ENCODE assay signal across 8 cellular contexts in genomic region chr1:201408176-201408814, GRCh38. TPM values are rescaled to one million over a fixed set of nuclear protein-coding genes. Genes with fewer than 3 reads are reported as not detected.
DNase-seq lines count a peak whose midpoint lies in the region; ATAC-seq and TF ChIP-seq lines count a peak whose summit lies in the region.

No MANE protein-coding gene starts in this region.

- H3K4me1 Mint-ChIP-seq in activated T-cell treated with anti-CD3 and anti-CD28 coated beads, Interleukin-2, amount 50 U/mL, for 72 hours (ENCODE audit: low read depth) = no peaks in the 10 kb centered on the region
- H3K4me1 Mint-ChIP-seq in neural progenitor cell = peaks cover 11% of the 10 kb centered on the region

- H3F3A ChIP-seq in neural progenitor cell (ENCODE audit: low read depth) = no peaks in the 10 kb centered on the region

- H3K4me1 ChIP-seq in DND-41 (ENCODE audit: insufficient read depth, low read length) (no peaks in the 10 kb centered on the region), Panc1 (ENCODE audit: control insufficient read depth, insufficient read depth, low read length) (no peaks in the 10 kb centered on the region), neural progenitor cell (peaks cover 3% of the 10 kb centered on the region)

- no peaks in the 10 kb centered on the region for H3K36me3 ChIP-seq in DND-41 (ENCODE audit: insufficient read depth, low read length)
- no peaks in the 10 kb centered on the region for H3K36me3 ChIP-seq in Panc1 (ENCODE audit: control insufficient read depth, insufficient read depth, low read length)
- H3K36me3 ChIP-seq in neural progenitor cell = no peaks in the 10 kb centered on the region

- H3K27me3 ChIP-seq in DND-41 (ENCODE audit: insufficient read depth, low read length, poor library complexity) = peaks cover 7% of the 10 kb centered on the region
- H3K27me3 ChIP-seq in Panc1 (ENCODE audit: control insufficient read depth, insufficient read depth, low read length) = peaks cover 3% of the 10 kb centered on the region; the same call in 1 of the 2 replicates
- H3K27me3 ChIP-seq in neural progenitor cell = peaks cover 2% of the 10 kb centered on the region

- H3K36me3 Mint-ChIP-seq in activated T-cell treated with anti-CD3 and anti-CD28 coated beads, Interleukin-2, amount 50 U/mL, for 72 hours (ENCODE audit: insufficient read depth in 2 of 2) = no peaks in the 10 kb centered on the region
- H3K36me3 Mint-ChIP-seq in neural progenitor cell = no peaks in the 10 kb centered on the region

- no peak overlapping the region for H3K27ac Mint-ChIP-seq in activated T-cell treated with anti-CD3 and anti-CD28 coated beads, Interleukin-2, amount 50 U/mL, for 72 hours
- peak overlapping the region; percentile 18 for H3K27ac Mint-ChIP-seq in neural progenitor cell

- H3K4me3 ChIP-seq in DND-41 (ENCODE audit: low read depth in 1 of 2, low read length in 2 of 2) (no peak overlapping the region), Panc1 (ENCODE audit: low read depth in 2 of 2, low read length in 2 of 2) (no peak overlapping the region), fibroblast of pulmonary artery (replicated peaks; ENCODE audit: low read depth, low read length) (no peak overlapping the region), neural progenitor cell (no peak overlapping the region)

- DNase-seq in DND-41 (peak; percentile 74), Panc1 (ENCODE audit: low read depth, low spot score) (peak; percentile 67), fibroblast of pulmonary artery (ENCODE audit: low read depth) (peak; percentile 74), neural progenitor cell (ENCODE audit: low spot score) (peak; percentile 85), stromal cell of bone marrow (ENCODE audit: low read depth) (peak; percentile 45)
- DNase-seq in activated T-cell treated with anti-CD3 and anti-CD28 coated beads, Interleukin-2, amount 50 U/mL, for 72 hours = peak; percentile 78 to 79

- H3K9me3 ChIP-seq in DND-41 (ENCODE audit: insufficient read depth, low read length, severe bottlenecking) (no peaks in the 10 kb centered on the region), Panc1 (ENCODE audit: control insufficient read depth, insufficient read depth, low read depth, low read length) (no peaks in the 10 kb centered on the region), neural progenitor cell (ENCODE audit: low read depth) (no peaks in the 10 kb centered on the region)

- ATAC-seq in DND-41 (ENCODE audit: insufficient read depth, low read depth) (peak; percentile 92), Panc1 (peak; percentile 88), GM19455 (IDR thresholded peaks at IDR 0.05; ENCODE audit: unreplicated experiment) (no peak)
- peak; percentile 64 to 69 for ATAC-seq in activated T-cell treated with anti-CD3 and anti-CD28 coated beads, Interleukin-2, amount 50 U/mL, for 72 hours (replicated peaks in 1 of 2)

- H3K9ac ChIP-seq in DND-41 (ENCODE audit: low read depth, low read length) (no peak overlapping the region), neural progenitor cell (no peak overlapping the region)

- H3K4me3 Mint-ChIP-seq in activated T-cell treated with anti-CD3 and anti-CD28 coated beads, Interleukin-2, amount 50 U/mL, for 72 hours = no peak overlapping the region
- no peak overlapping the region for H3K4me3 Mint-ChIP-seq in neural progenitor cell

- no TSS peak for BruUV-seq in Panc1 (replicated peaks; lab: Mats Ljungman, UMichigan)

- POLR2A ChIA-PET in Panc1 (lab: Charles Lee) = no interaction called here

- no peaks in the 10 kb centered on the region for H3K79me2 ChIP-seq in DND-41 (ENCODE audit: insufficient read depth, low read length)
- no peaks in the 10 kb centered on the region for H3K79me2 ChIP-seq in neural progenitor cell (ENCODE audit: low read depth)

- CTCF ChIA-PET in Panc1 (lab: Charles Lee) = interaction anchor here (0.5 to 1.7 kb wide), 4 partner anchors 26 to 105 kb away, joined by 3 to 9 read pairs (median 3); no protein-coding TSS in a partner anchor

- no peaks in the 10 kb centered on the region for H3K9me3 Mint-ChIP-seq in activated T-cell treated with anti-CD3 and anti-CD28 coated beads, Interleukin-2, amount 50 U/mL, for 72 hours
- H3K9me3 Mint-ChIP-seq in neural progenitor cell = no peaks in the 10 kb centered on the region

- H3K27me3 Mint-ChIP-seq in activated T-cell treated with anti-CD3 and anti-CD28 coated beads, Interleukin-2, amount 50 U/mL, for 72 hours (ENCODE audit: low read depth) = peaks cover 5% of the 10 kb centered on the region
- H3K27me3 Mint-ChIP-seq in neural progenitor cell (ENCODE audit: insufficient read depth, low read depth) = no peaks in the 10 kb centered on the region

- TF ChIP-seq EP300 in Ishikawa (IDR thresholded peaks at IDR 0.05; ENCODE audit: borderline replicate concordance) = no peak

- TF ChIP-seq RAD21 in Ishikawa (IDR thresholded peaks at IDR 0.05; ENCODE audit: low read depth) = peak; percentile 86

- H2AFZ ChIP-seq in DND-41 (ENCODE audit: low read depth, low read length) (no peak overlapping the region), neural progenitor cell (replicated peaks) (peak overlapping the region; percentile 52)

- no peaks in the 10 kb centered on the region for H4K20me1 ChIP-seq in DND-41 (ENCODE audit: insufficient read depth, low read length)
- no peaks in the 10 kb centered on the region for H4K20me1 ChIP-seq in neural progenitor cell (ENCODE audit: low read depth)

- no peak overlapping the region for H3K27ac ChIP-seq in DND-41 (ENCODE audit: low read length)
- H3K27ac ChIP-seq in Panc1 (ENCODE audit: low read length) = no peak overlapping the region
- H3K27ac ChIP-seq in neural progenitor cell = no peak overlapping the region

- H3K4me2 ChIP-seq in DND-41 (ENCODE audit: insufficient read depth, low read length) (no peak overlapping the region), neural progenitor cell (no peak overlapping the region)

- in situ Hi-C loops in Panc1 (cut with HindIII; ENCODE audit: low pct_unique_long_range_greater_than_20kb, low sequenced_read_pairs) = no loop called here

- TF ChIP-seq CTCF in DND-41 (IDR thresholded peaks at IDR 0.05; ENCODE audit: borderline replicate concordance, extremely low read depth, low read length, poor library complexity, severe bottlenecking) (peak; percentile 96), Panc1 (IDR thresholded peaks at IDR 0.05) (peak; percentile 99), fibroblast of pulmonary artery (IDR thresholded peaks at IDR 0.05; ENCODE audit: low read length, missing control alignments) (no peak), neural progenitor cell (IDR thresholded peaks at IDR 0.05) (peak; percentile 87)

- intact Hi-C loops in Panc1 (cut with micrococcal nuclease; ENCODE audit: unreplicated experiment) = no loop called here

TF ChIP-seq in Ishikawa, 13 proteins besides CTCF, POLR2A, EP300 and RAD21 (continues in another document):
- no peak for TF ChIP-seq YY1 (IDR thresholded peaks at IDR 0.05; ENCODE audit: low read depth)
- TF ChIP-seq TEAD4 (IDR thresholded peaks at IDR 0.05) = no peak
- TF ChIP-seq TAF1 (IDR thresholded peaks at IDR 0.05; ENCODE audit: low read depth) = no peak
- TF ChIP-seq FOXM1 (IDR thresholded peaks at IDR 0.05; ENCODE audit: borderline replicate concordance, low read depth) = no peak
- no peak for TF ChIP-seq MAX (IDR thresholded peaks at IDR 0.05)
- TF ChIP-seq REST (IDR thresholded peaks at IDR 0.05; ENCODE audit: low read depth) = no peak
- no peak for TF ChIP-seq CEBPB (IDR thresholded peaks at IDR 0.05)

RNA-seq across cellular contexts. Expression of gene LAD1, which starts 9.2 kb away (rescaled TPM):
- total RNA-seq in Panc1 (2021; ENCODE audit: unreplicated experiment) = 0.10 TPM
- not detected for polyA plus RNA-seq in Panc1 (2012; ENCODE audit: insufficient read length)
- total RNA-seq in activated T-cell treated with anti-CD3 and anti-CD28 coated beads, Interleukin-2, amount 50 U/mL, for 72 hours = not detected
- total RNA-seq in neural progenitor cell (ENCODE audit: low replicate concordance) = 0.34 TPM in 1 of 2 replicates, not detected in the other

RNA-seq across cellular contexts. Expression of gene TNNI1, which starts 13.2 kb away (rescaled TPM):
- total RNA-seq in Panc1 (2021; ENCODE audit: unreplicated experiment) (not detected), neural progenitor cell (ENCODE audit: low replicate concordance) (0.43 and 1.3 TPM in 2 replicates)
- polyA plus RNA-seq in Panc1 (2012; ENCODE audit: insufficient read length) = not detected
- not detected for total RNA-seq in activated T-cell treated with anti-CD3 and anti-CD28 coated beads, Interleukin-2, amount 50 U/mL, for 72 hours

RNA-seq across cellular contexts. Expression of gene TNNT2, which starts 30.8 kb away (rescaled TPM):
- total RNA-seq in Panc1 (2021; ENCODE audit: unreplicated experiment) = not detected
- polyA plus RNA-seq in Panc1 (2012; ENCODE audit: insufficient read length) = not detected
- not detected for total RNA-seq in activated T-cell treated with anti-CD3 and anti-CD28 coated beads, Interleukin-2, amount 50 U/mL, for 72 hours
- total RNA-seq in neural progenitor cell (ENCODE audit: low replicate concordance) = 3.1 and 13.2 TPM in 2 replicates
